14 cellular contexts compared by ENCODE assay signal in the genomic region with DNA sequence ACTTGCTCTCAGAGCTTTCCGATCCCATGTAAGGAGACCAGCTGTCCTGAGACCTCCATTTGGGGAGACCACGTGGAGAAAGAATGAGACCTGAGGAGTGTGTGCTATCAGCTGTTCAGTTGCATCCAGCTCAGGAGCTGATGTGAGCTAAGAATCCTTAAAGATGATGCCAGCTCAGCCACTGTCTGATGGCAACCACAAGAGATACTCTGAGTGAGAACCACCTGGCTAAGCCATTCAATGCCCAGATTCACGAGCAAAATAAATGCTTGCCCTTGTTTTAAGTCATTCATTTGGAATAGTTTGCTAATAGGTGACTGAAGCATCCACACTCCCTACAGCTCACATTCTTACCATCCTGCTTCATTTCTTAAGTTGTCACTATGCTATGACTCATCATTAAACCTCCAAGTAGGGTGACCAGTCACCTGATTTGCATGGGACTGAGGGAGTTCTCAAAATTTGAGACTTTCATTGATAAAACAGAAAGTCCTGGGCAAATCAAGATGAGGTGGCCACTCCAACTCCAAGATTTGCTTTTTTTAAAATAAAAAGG. TPM values are rescaled to one million over a fixed set of nuclear protein-coding genes. Genes with fewer than 3 reads are reported as not detected.
A peak's percentile ranks its signal among the peaks of the same experiment; 100 is the strongest.
DNase-seq lines count a peak whose midpoint lies in the region; ATAC-seq and TF ChIP-seq lines count a peak whose summit lies in the region.
"Had no signal": no experiment of that assay in that cellular context is flagged by ENCODE, and none has a peak within 500 bp of the region (broad histone marks: within the 10 kb centered on the region; RNA-seq: fewer than 3 reads in every experiment).

No MANE protein-coding gene starts in this region.

- H3K4me1 ChIP-seq in suprapubic skin, result peaks cover 28% of the 10 kb centered on the region
- H3K4me1 ChIP-seq: thyroid gland had no signal

- peak overlapping the region; percentile 85 for H3K27ac ChIP-seq in suprapubic skin
- H3K27ac ChIP-seq: hepatocyte, thyroid gland had no signal

- no peak for TF ChIP-seq CTCF in suprapubic skin (IDR thresholded peaks at IDR 0.05)

- WGBS in suprapubic skin, result 69% methylated on average over 3 of the region's 3 CpGs

- H3K9me3 ChIP-seq in suprapubic skin, result no peaks in the 10 kb centered on the region
- H3K9me3 ChIP-seq: thyroid gland had no signal

- H3K36me3 ChIP-seq in suprapubic skin, result no peaks in the 10 kb centered on the region
- H3K36me3 ChIP-seq: thyroid gland had no signal

- H3K4me3 ChIP-seq in suprapubic skin, result no peak overlapping the region
- H3K4me3 ChIP-seq: hepatocyte, thyroid gland had no signal

- no peak for TF ChIP-seq EP300 in suprapubic skin (IDR thresholded peaks at IDR 0.05)

- TF ChIP-seq POLR2A in suprapubic skin (IDR thresholded peaks at IDR 0.05), result no peak

- ATAC-seq in GM19043 (IDR thresholded peaks at IDR 0.05; ENCODE audit: low read depth, unreplicated experiment) (peak; percentile 35), HG02798 (IDR thresholded peaks at IDR 0.05; ENCODE audit: poor library complexity, unreplicated experiment) (peak; percentile 60)
- ATAC-seq: natural killer cell had no signal

- H3K27me3 ChIP-seq in suprapubic skin, result no peaks in the 10 kb centered on the region
- H3K27me3 ChIP-seq: hepatocyte, thyroid gland had no signal

- peak; percentile 40 for DNase-seq in M059J (ENCODE audit: low read depth)
- no peak for DNase-seq in suprapubic skin (ENCODE audit: low spot score in 2 of 2)
- no peak for DNase-seq in NK-92 (lab: John Stamatoyannopoulos, UW; ENCODE audit: unreplicated experiment)
- DNase-seq in cerebellar cortex (ENCODE audit: low spot score), result no peak
- DNase-seq in DMS53 treated with DMSO at 0.1 percent for 48 hours (lab: John Stamatoyannopoulos, UW; ENCODE audit: unreplicated experiment), result no peak
- no peak for DNase-seq in nucleus accumbens (lab: John Stamatoyannopoulos, UW)
- DNase-seq: caudate nucleus; natural killer cell; NCI-H2081; stimulated activated CD4-positive, alpha-beta T cell treated with anti-CD3 and anti-CD28 coated beads, Interleukin-2, amount 100 ng/mL, for 24 hours; thyroid gland had no signal

RNA-seq across cellular contexts. Expression of a gene that starts 56.4 kb away (rescaled TPM):
- total RNA-seq in M059J (2014; rRNA removed; shearing (Covaris generic)), result not detected in 2 replicates
- 100 to 1,000 TPM in 1 of 4 donors, 10 to 100 TPM in 3; 46.1 to 140 (median 56.0) TPM for total RNA-seq in suprapubic skin
- total RNA-seq: thyroid gland had no signal

Comparison
In these comparisons a context has a peak if more than half of its experiments do, and no peak if none do; other contexts are left out.
1. RNA of a gene that starts 56.4 kb away (total RNA-seq): 46.1 to 140 TPM in suprapubic skin; not detected in M059J; every median in the first group is over 10 times any median in the second.